9 cellular contexts compared by ENCODE assay signal in genomic region chr1:212070720-212071302, GRCh38. TPM values are rescaled to one million over a fixed set of nuclear protein-coding genes. Genes with fewer than 3 reads are reported as not detected.
DNase-seq lines count a peak whose midpoint lies in the region; ATAC-seq and TF ChIP-seq lines count a peak whose summit lies in the region.
"Had no signal": no experiment of that assay in that cellular context is flagged by ENCODE, and none has a peak within 500 bp of the region (broad histone marks: within the 10 kb centered on the region; RNA-seq: fewer than 3 reads in every experiment).

No MANE protein-coding gene starts in this region.

- intact Hi-C loops in body of pancreas (cut with DNase I): loop anchor here (5.0 to 10.0 kb wide), 2 partner anchors 224 to 386 kb away; no protein-coding TSS in a partner anchor
- intact Hi-C loops in testis (cut with DNase I; ENCODE audit: low total_unique reads): no loop called here

- H3K27ac ChIP-seq in body of pancreas (no peak overlapping the region), testis (no peak overlapping the region)
- H3K27ac ChIP-seq: BLaER1 had no signal

- TF ChIP-seq POLR2A in body of pancreas (IDR thresholded peaks at IDR 0.05) (no peak), testis (IDR thresholded peaks at IDR 0.05) (no peak)

- ATAC-seq in body of pancreas: peak; percentile 90
- no peak for ATAC-seq in activated CD4-positive, CD25-positive, alpha-beta regulatory T cell treated with anti-CD3 and anti-CD28 coated beads, Interleukin-2, amount 50 U/mL, for 24 hours

- H3K27me3 ChIP-seq in body of pancreas (no peaks in the 10 kb centered on the region), testis (no peaks in the 10 kb centered on the region)
- H3K27me3 ChIP-seq: BLaER1 had no signal

- H3K36me3 ChIP-seq in body of pancreas (replicated peaks in 1 of 2; ENCODE audit: insufficient read depth in 1 of 2, low read depth in 2 of 2): no peaks in the 10 kb centered on the region
- no peaks in the 10 kb centered on the region for H3K36me3 ChIP-seq in testis (ENCODE audit: low read depth, missing control alignments)

- no peak overlapping the region for H3K4me3 ChIP-seq in body of pancreas
- no peak overlapping the region for H3K4me3 ChIP-seq in testis
- H3K4me3 ChIP-seq: BLaER1 had no signal

- DNase-seq in DMS79 treated with DMSO at 0.1 percent for 48 hours (lab: John Stamatoyannopoulos, UW) (peak; percentile 46), DMS79 (lab: John Stamatoyannopoulos, UW) (no peak), NCI-H1105 (lab: John Stamatoyannopoulos, UW) (peak; percentile 4), body of pancreas (no peak), iris pigment epithelial cell (ENCODE audit: low read depth) (peak; percentile 72), testis (no peak), NCI-H1417 treated with DMSO at 0.1 percent for 48 hours (lab: John Stamatoyannopoulos, UW) (no peak)

- H3K9me3 ChIP-seq in body of pancreas (no peaks in the 10 kb centered on the region), testis (no peaks in the 10 kb centered on the region)
- H3K9me3 ChIP-seq: BLaER1 had no signal

- peak; percentile 62 to 92 (median 87) for TF ChIP-seq CTCF in body of pancreas (IDR thresholded peaks at IDR 0.05)
- peak; percentile 51 to 68 (median 60) for TF ChIP-seq CTCF in testis (IDR thresholded peaks at IDR 0.05)

- H3K4me1 ChIP-seq in body of pancreas: no peaks in the 10 kb centered on the region
- no peaks in the 10 kb centered on the region for H3K4me1 ChIP-seq in testis
- H3K4me1 ChIP-seq: BLaER1 had no signal

RNA-seq across cellular contexts. Expression of gene DTL, which starts 35.3 kb away (rescaled TPM):
- total RNA-seq in body of pancreas (under 1 TPM in 1 of 2 donors, not detected in 1; under 0.01 TPM), testis (10 to 100 TPM; 25.3 to 25.4 TPM)
- polyA plus RNA-seq in testis (ENCODE audit: insufficient read depth, low read depth, low replicate concordance): 45.1 TPM

RNA-seq across cellular contexts. Expression of gene INTS7, which starts 35.5 kb away (rescaled TPM):
- 1 to 10 TPM; 6.6 to 8.6 TPM for total RNA-seq in body of pancreas
- total RNA-seq in testis: 10 to 100 TPM; 29.9 to 35.6 TPM
- polyA plus RNA-seq in testis (ENCODE audit: insufficient read depth, low read depth, low replicate concordance): 51.1 TPM

Comparison
In these comparisons a context has a peak if more than half of its experiments do, and no peak if none do; other contexts are left out.
1. DNase-seq: peak in DMS79 treated with DMSO at 0.1 percent for 48 hours (single experiment), NCI-H1105 (single experiment) and iris pigment epithelial cell (single experiment); none in DMS79 (single experiment), body of pancreas (0 of 4), testis (single experiment) and NCI-H1417 treated with DMSO at 0.1 percent for 48 hours (single experiment).
2. RNA of gene DTL, which starts 35.3 kb away (total RNA-seq): 25.3 to 25.4 TPM in testis; under 0.01 TPM in body of pancreas; every median in the first group is over 10 times any median in the second.